In the genomic region with DNA sequence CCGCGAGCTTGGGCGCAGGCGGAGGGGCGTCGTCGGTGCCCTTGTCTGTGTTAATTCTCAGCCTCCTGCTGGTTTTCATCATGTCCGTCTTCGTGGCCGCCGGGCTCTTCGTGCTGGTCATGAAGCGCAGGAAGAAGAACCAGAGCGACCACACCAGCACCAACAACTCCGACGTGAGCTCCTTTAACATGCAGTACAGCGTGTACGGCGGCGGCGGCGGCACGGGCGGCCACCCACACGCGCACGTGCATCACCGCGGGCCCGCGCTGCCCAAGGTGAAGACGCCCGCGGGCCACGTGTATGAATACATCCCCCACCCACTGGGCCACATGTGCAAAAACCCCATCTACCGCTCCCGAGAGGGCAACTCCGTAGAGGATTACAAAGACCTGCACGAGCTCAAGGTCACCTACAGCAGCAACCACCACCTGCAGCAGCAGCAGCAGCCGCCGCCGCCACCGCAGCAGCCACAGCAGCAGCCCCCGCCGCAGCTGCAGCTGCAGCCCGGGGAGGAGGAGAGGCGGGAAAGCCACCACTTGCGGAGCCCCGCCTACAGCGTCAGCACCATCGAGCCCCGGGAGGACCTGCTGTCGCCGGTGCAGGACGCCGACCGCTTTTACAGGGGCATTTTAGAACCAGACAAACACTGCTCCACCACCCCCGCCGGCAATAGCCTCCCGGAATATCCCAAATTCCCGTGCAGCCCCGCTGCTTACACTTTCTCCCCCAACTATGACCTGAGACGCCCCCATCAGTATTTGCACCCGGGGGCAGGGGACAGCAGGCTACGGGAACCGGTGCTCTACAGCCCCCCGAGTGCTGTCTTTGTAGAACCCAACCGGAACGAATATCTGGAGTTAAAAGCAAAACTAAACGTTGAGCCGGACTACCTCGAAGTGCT, we compare ENCODE assay signal across 2 cellular contexts.
A peak's percentile ranks its signal among the peaks of the same experiment; 100 is the strongest.
TF ChIP-seq lines count a peak whose summit lies in the region.

No MANE protein-coding gene starts in this region.

TF ChIP-seq in SK-N-SH, 30 proteins besides CTCF, POLR2A, EP300 and RAD21:
- TF ChIP-seq, protein P1, sequence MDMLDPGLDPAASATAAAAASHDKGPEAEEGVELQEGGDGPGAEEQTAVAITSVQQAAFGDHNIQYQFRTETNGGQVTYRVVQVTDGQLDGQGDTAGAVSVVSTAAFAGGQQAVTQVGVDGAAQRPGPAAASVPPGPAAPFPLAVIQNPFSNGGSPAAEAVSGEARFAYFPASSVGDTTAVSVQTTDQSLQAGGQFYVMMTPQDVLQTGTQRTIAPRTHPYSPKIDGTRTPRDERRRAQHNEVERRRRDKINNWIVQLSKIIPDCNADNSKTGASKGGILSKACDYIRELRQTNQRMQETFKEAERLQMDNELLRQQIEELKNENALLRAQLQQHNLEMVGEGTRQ (IDR thresholded peaks at IDR 0.05; ENCODE audit: borderline replicate concordance, low read depth, low read length): no peak
- TF ChIP-seq POLR2AphosphoS5 (IDR thresholded peaks at IDR 0.05; ENCODE audit: low read depth, low read length) (no peak), JUND (IDR thresholded peaks at IDR 0.05) (no peak), TEAD4 (IDR thresholded peaks at IDR 0.05; ENCODE audit: borderline replicate concordance, insufficient read depth) (no peak), GATA2 (CRISPR knock-in tag; IDR thresholded peaks at IDR 0.05) (no peak), NFIC (IDR thresholded peaks at IDR 0.05; ENCODE audit: borderline replicate concordance) (no peak), MEF2A (IDR thresholded peaks at IDR 0.05; ENCODE audit: borderline replicate concordance, low read depth) (no peak), TCF12 (IDR thresholded peaks at IDR 0.05) (no peak), ELF1 (IDR thresholded peaks at IDR 0.05) (no peak)
- TF ChIP-seq, protein P2, sequence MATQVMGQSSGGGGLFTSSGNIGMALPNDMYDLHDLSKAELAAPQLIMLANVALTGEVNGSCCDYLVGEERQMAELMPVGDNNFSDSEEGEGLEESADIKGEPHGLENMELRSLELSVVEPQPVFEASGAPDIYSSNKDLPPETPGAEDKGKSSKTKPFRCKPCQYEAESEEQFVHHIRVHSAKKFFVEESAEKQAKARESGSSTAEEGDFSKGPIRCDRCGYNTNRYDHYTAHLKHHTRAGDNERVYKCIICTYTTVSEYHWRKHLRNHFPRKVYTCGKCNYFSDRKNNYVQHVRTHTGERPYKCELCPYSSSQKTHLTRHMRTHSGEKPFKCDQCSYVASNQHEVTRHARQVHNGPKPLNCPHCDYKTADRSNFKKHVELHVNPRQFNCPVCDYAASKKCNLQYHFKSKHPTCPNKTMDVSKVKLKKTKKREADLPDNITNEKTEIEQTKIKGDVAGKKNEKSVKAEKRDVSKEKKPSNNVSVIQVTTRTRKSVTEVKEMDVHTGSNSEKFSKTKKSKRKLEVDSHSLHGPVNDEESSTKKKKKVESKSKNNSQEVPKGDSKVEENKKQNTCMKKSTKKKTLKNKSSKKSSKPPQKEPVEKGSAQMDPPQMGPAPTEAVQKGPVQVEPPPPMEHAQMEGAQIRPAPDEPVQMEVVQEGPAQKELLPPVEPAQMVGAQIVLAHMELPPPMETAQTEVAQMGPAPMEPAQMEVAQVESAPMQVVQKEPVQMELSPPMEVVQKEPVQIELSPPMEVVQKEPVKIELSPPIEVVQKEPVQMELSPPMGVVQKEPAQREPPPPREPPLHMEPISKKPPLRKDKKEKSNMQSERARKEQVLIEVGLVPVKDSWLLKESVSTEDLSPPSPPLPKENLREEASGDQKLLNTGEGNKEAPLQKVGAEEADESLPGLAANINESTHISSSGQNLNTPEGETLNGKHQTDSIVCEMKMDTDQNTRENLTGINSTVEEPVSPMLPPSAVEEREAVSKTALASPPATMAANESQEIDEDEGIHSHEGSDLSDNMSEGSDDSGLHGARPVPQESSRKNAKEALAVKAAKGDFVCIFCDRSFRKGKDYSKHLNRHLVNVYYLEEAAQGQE (IDR thresholded peaks at IDR 0.05; ENCODE audit: low read depth, low read length): no peak
- TF ChIP-seq, protein P3, sequence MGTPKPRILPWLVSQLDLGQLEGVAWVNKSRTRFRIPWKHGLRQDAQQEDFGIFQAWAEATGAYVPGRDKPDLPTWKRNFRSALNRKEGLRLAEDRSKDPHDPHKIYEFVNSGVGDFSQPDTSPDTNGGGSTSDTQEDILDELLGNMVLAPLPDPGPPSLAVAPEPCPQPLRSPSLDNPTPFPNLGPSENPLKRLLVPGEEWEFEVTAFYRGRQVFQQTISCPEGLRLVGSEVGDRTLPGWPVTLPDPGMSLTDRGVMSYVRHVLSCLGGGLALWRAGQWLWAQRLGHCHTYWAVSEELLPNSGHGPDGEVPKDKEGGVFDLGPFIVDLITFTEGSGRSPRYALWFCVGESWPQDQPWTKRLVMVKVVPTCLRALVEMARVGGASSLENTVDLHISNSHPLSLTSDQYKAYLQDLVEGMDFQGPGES (IDR thresholded peaks at IDR 0.05; ENCODE audit: low read depth, low read length): no peak
- TF ChIP-seq, protein P4, sequence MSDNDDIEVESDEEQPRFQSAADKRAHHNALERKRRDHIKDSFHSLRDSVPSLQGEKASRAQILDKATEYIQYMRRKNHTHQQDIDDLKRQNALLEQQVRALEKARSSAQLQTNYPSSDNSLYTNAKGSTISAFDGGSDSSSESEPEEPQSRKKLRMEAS (IDR thresholded peaks at IDR 0.05; ENCODE audit: low read depth): no peak

TF ChIP-seq in H1, 55 proteins besides CTCF, POLR2A, EP300 and RAD21 (continues in another document):
- no peak for TF ChIP-seq CHD1 (IDR thresholded peaks at IDR 0.05; ENCODE audit: low read depth, low read length)
- TF ChIP-seq TBP (IDR thresholded peaks at IDR 0.05; ENCODE audit: low read depth, low read length): no peak
- TF ChIP-seq EZH2 (IDR thresholded peaks at IDR 0.05; ENCODE audit: low read depth, low read length, severe bottlenecking): peak; percentile 58
- no peak for TF ChIP-seq TCF12 (IDR thresholded peaks at IDR 0.05; ENCODE audit: low read depth, low read length)
- peak; percentile 67 for TF ChIP-seq ASH2L (IDR thresholded peaks at IDR 0.05; ENCODE audit: low read length)
- TF ChIP-seq POLR2AphosphoS5 (IDR thresholded peaks at IDR 0.05; ENCODE audit: low read depth, low read length): no peak
- no peak for TF ChIP-seq SP1 (IDR thresholded peaks at IDR 0.05; ENCODE audit: low read depth, low read length)
- TF ChIP-seq, protein P4 (IDR thresholded peaks at IDR 0.05): peak; percentile 96
- no peak for TF ChIP-seq TAF1 (IDR thresholded peaks at IDR 0.05; ENCODE audit: low read depth, low read length)
- TF ChIP-seq CBX5 (IDR thresholded peaks at IDR 0.05; ENCODE audit: low read depth, low read length): no peak
- TF ChIP-seq, protein P5, sequence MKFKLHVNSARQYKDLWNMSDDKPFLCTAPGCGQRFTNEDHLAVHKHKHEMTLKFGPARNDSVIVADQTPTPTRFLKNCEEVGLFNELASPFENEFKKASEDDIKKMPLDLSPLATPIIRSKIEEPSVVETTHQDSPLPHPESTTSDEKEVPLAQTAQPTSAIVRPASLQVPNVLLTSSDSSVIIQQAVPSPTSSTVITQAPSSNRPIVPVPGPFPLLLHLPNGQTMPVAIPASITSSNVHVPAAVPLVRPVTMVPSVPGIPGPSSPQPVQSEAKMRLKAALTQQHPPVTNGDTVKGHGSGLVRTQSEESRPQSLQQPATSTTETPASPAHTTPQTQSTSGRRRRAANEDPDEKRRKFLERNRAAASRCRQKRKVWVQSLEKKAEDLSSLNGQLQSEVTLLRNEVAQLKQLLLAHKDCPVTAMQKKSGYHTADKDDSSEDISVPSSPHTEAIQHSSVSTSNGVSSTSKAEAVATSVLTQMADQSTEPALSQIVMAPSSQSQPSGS (IDR thresholded peaks at IDR 0.05; ENCODE audit: low read length): no peak
- no peak for TF ChIP-seq HDAC6 (IDR thresholded peaks at IDR 0.05; ENCODE audit: low read depth, low read length)
- TF ChIP-seq BCL11A (IDR thresholded peaks at IDR 0.05; ENCODE audit: low read depth in 2 of 2, low read length in 2 of 2): no peak
- no peak for TF ChIP-seq GTF2F1 (IDR thresholded peaks at IDR 0.05; ENCODE audit: borderline replicate concordance, low read depth, low read length)
- TF ChIP-seq BRCA1 (IDR thresholded peaks at IDR 0.05; ENCODE audit: low read depth, low read length): no peak
- TF ChIP-seq CHD2 (IDR thresholded peaks at IDR 0.05; ENCODE audit: low read length): no peak
- peak; percentile 48; the same call in 1 of the 2 replicates for TF ChIP-seq SRF (IDR thresholded peaks at IDR 0.05; ENCODE audit: low read depth, low read length)
- TF ChIP-seq, protein P1 (IDR thresholded peaks at IDR 0.05; ENCODE audit: low read length): no peak
- no peak for TF ChIP-seq KDM1A (IDR thresholded peaks at IDR 0.05; ENCODE audit: borderline replicate concordance, low read length)
- TF ChIP-seq BACH1 (IDR thresholded peaks at IDR 0.05; ENCODE audit: low read length): no peak
- peak; percentile 52; the same call in 1 of the 2 replicates for TF ChIP-seq RBBP5 (IDR thresholded peaks at IDR 0.05; ENCODE audit: borderline replicate concordance, low read depth, low read length)
- TF ChIP-seq MAFK (IDR thresholded peaks at IDR 0.05; ENCODE audit: low read depth, low read length): no peak
- TF ChIP-seq SIN3A (conservative IDR thresholded peaks at IDR 0.05 in 1 of 2, IDR thresholded peaks at IDR 0.05 in 1 of 2; ENCODE audit: low read depth in 1 of 2, low read length in 2 of 2): no peak
- no peak for TF ChIP-seq ZNF274 (IDR thresholded peaks at IDR 0.05; ENCODE audit: borderline replicate concordance, extremely low read depth, low read length)
- no peak for TF ChIP-seq SP4 (IDR thresholded peaks at IDR 0.05; ENCODE audit: low read length)
- no peak for TF ChIP-seq YY1 (IDR thresholded peaks at IDR 0.05; ENCODE audit: low read depth, low read length)
- TF ChIP-seq JUND (IDR thresholded peaks at IDR 0.05; ENCODE audit: low read length): no peak
- no peak for TF ChIP-seq CBX8 (IDR thresholded peaks at IDR 0.05; ENCODE audit: borderline replicate concordance, low read depth, low read length)
- TF ChIP-seq, protein P6, sequence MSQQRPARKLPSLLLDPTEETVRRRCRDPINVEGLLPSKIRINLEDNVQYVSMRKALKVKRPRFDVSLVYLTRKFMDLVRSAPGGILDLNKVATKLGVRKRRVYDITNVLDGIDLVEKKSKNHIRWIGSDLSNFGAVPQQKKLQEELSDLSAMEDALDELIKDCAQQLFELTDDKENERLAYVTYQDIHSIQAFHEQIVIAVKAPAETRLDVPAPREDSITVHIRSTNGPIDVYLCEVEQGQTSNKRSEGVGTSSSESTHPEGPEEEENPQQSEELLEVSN (IDR thresholded peaks at IDR 0.05): peak; percentile 97
- TF ChIP-seq GABPA (IDR thresholded peaks at IDR 0.05; ENCODE audit: borderline replicate concordance, insufficient read depth, low read length): no peak
- TF ChIP-seq TAF7 (optimal IDR thresholded peaks at IDR 0.05; ENCODE audit: borderline replicate concordance, low read depth, low read length): no peak
- no peak for TF ChIP-seq SP2 (IDR thresholded peaks at IDR 0.05; ENCODE audit: low read length)
- no peak for TF ChIP-seq NRF1 (IDR thresholded peaks at IDR 0.05; ENCODE audit: low read depth, low read length)
- TF ChIP-seq SUZ12 (IDR thresholded peaks at IDR 0.05; ENCODE audit: low read length): peak; percentile 20; the same call in 1 of the 2 replicates
- no peak for TF ChIP-seq SIRT6 (IDR thresholded peaks at IDR 0.05; ENCODE audit: low read length)
- no peak for TF ChIP-seq CTBP2 (IDR thresholded peaks at IDR 0.05; ENCODE audit: borderline replicate concordance, insufficient read depth, insufficient read length, low read length)
- TF ChIP-seq EGR1 (IDR thresholded peaks at IDR 0.05; ENCODE audit: borderline replicate concordance, low read depth, low read length): peak; percentile 50; the same call in 1 of the 2 replicates
- TF ChIP-seq RNF2 (IDR thresholded peaks at IDR 0.05; ENCODE audit: borderline replicate concordance, low read depth, low read length, missing control alignments, poor library complexity, severe bottlenecking): peak; percentile 72
- peak; percentile 62 for TF ChIP-seq KDM4A (IDR thresholded peaks at IDR 0.05; ENCODE audit: low read depth, low read length, severe bottlenecking)
- no peak for TF ChIP-seq KDM5A (IDR thresholded peaks at IDR 0.05; ENCODE audit: low read length)
- no peak for TF ChIP-seq PHF8 (conservative IDR thresholded peaks at IDR 0.05; ENCODE audit: low read depth, low read length)
- TF ChIP-seq TEAD4 (IDR thresholded peaks at IDR 0.05; ENCODE audit: low read depth, low read length): no peak
- TF ChIP-seq SIX5 (IDR thresholded peaks at IDR 0.05; ENCODE audit: low read depth, low read length): no peak
- TF ChIP-seq POU5F1 (IDR thresholded peaks at IDR 0.05; ENCODE audit: low read depth, low read length): no peak
- no peak for TF ChIP-seq RFX5 (IDR thresholded peaks at IDR 0.05; ENCODE audit: borderline replicate concordance, low read depth, low read length)
- no peak for TF ChIP-seq NANOG (IDR thresholded peaks at IDR 0.05; ENCODE audit: insufficient read depth, low read depth, low read length, poor library complexity, severe bottlenecking)
- TF ChIP-seq SAP30 (IDR thresholded peaks at IDR 0.05; ENCODE audit: insufficient read depth, insufficient replicate concordance, low read length): no peak
- no peak for TF ChIP-seq FOSL1 (IDR thresholded peaks at IDR 0.05; ENCODE audit: insufficient read depth, low read depth, low read length)
- TF ChIP-seq CREB1 (IDR thresholded peaks at IDR 0.05): peak; percentile 65
- TF ChIP-seq, protein P7, sequence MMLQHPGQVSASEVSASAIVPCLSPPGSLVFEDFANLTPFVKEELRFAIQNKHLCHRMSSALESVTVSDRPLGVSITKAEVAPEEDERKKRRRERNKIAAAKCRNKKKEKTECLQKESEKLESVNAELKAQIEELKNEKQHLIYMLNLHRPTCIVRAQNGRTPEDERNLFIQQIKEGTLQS (IDR thresholded peaks at IDR 0.05; ENCODE audit: insufficient read depth, low read depth, low read length): no peak
